In the genomic region with DNA sequence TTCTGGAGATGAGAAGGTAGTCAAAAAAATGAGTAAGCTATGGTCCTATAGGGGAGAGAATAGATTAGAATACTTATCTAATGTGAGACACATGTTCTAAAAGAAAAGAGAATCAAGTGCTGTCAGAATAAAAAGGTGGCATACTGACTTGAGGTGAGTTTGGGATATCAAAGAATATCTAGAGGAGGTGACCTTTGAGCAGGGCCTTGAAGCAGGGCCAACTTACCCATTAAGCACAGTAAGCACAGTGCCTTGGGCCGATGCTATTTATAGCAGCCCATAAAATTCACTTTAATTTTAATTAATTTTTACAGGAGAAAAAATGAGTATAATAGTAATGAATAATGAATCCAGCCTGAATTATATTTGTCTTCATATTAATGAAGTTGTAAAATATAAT, we compare ENCODE assay signal across 20 cellular contexts.
DNase-seq lines count a peak whose midpoint lies in the region; ATAC-seq, FAIRE-seq and TF ChIP-seq lines count a peak whose summit lies in the region.
"Had no signal": no experiment of that assay in that cellular context is flagged by ENCODE, and none has a peak within 500 bp of the region (broad histone marks: within the 10 kb centered on the region; RNA-seq: fewer than 3 reads in every experiment).

No MANE protein-coding gene starts in this region.

- BruUV-seq in HCT116 (replicated peaks; lab: Mats Ljungman, UMichigan) = no TSS peak

- no peak overlapping the region for H3K4me3 Mint-ChIP-seq in stimulated activated memory B cell treated with anti-CD40 and anti-IgM and Interleukin-4, amounts not matched to agents 10 μg/mL and 1 μg/mL and 100 μg/mL, for 72 hours
- no peak overlapping the region for H3K4me3 Mint-ChIP-seq in stimulated activated naive B cell treated with anti-CD40 and anti-IgM and Interleukin-4, amounts not matched to agents 10 μg/mL and 1 μg/mL and 100 μg/mL, for 72 hours
- H3K4me3 Mint-ChIP-seq: B cell; CD4-positive, CD25-positive, alpha-beta regulatory T cell; CD8-positive, alpha-beta T cell had no signal

- TF ChIP-seq RAD21 in HCT116 (IDR thresholded peaks at IDR 0.05; ENCODE audit: low read depth) = no peak

- TF ChIP-seq CTCF in 22Rv1 (IDR thresholded peaks at IDR 0.05) = no peak
- no peak for TF ChIP-seq CTCF in HCT116 (IDR thresholded peaks at IDR 0.05 in 2 of 3, conservative IDR thresholded peaks at IDR 0.05 in 1 of 3; ENCODE audit: borderline replicate concordance in 1 of 3, insufficient read depth in 1 of 3, low read depth in 2 of 3, low read length in 2 of 3)
- no peak for TF ChIP-seq CTCF in psoas muscle (IDR thresholded peaks at IDR 0.05)

- H3K9ac ChIP-seq in HCT116 (ENCODE audit: low read length) = no peak overlapping the region
- H3K9ac ChIP-seq: BLaER1 had no signal

- no peak overlapping the region for H2AFZ ChIP-seq in HCT116 (ENCODE audit: low read depth, low read length, poor library complexity, severe bottlenecking)

- peak; percentile 68 for FAIRE-seq in islet of Langerhans (lab: Jason Lieb, UNC)
- FAIRE-seq: A204.1, G401.6, GM12892, H54 had no signal

- peaks cover 10% of the 10 kb centered on the region for H3K9me3 Mint-ChIP-seq in stimulated activated memory B cell treated with anti-CD40 and anti-IgM and Interleukin-4, amounts not matched to agents 10 μg/mL and 1 μg/mL and 100 μg/mL, for 72 hours
- H3K9me3 Mint-ChIP-seq in stimulated activated naive B cell treated with anti-CD40 and anti-IgM and Interleukin-4, amounts not matched to agents 10 μg/mL and 1 μg/mL and 100 μg/mL, for 72 hours = peaks cover 9% of the 10 kb centered on the region in 2 donors

- H3K27ac ChIP-seq in 22Rv1 (peak overlapping the region; percentile 31), HCT116 (ENCODE audit: low read depth, low read length) (no peak overlapping the region), psoas muscle (no peak overlapping the region)
- H3K27ac ChIP-seq: BLaER1, C4-2B had no signal

- POLR2A ChIA-PET in HCT116 (lab: Charles Lee) = no interaction called here

- RAD21 ChIA-PET in HCT116 (lab: Charles Lee; ENCODE audit: low non-redundant PET in 1 of 2, low total read pairs in 2 of 2, uncharacterized antibody in 2 of 2, unreplicated experiment in 2 of 2) = no interaction called here

- H4K20me1 ChIP-seq in HCT116 (ENCODE audit: insufficient read depth) = no peaks in the 10 kb centered on the region
- H4K20me1 ChIP-seq: BLaER1 had no signal

- WGBS in psoas muscle, 3 donors = 19 to 52% (median 42%) methylated on average over 1 of the region's 1 CpG

- DNase-seq in HCT116 (ENCODE audit: low read depth, low spot score) (no peak), psoas muscle (no peak)
- no peak for DNase-seq in stimulated activated naive B cell treated with anti-CD40 and anti-IgM and Interleukin-4, amounts not matched to agents 10 μg/mL and 1 μg/mL and 100 μg/mL, for 72 hours
- DNase-seq: Caco-2; CD4-positive, CD25-positive, alpha-beta regulatory T cell; CD8-positive, alpha-beta T cell; DMS153; DND-41; GOT3 had no signal

- H3K4me3 ChIP-seq in HCT116 (replicated peaks in 1 of 2; ENCODE audit: low read depth in 1 of 2, low read length in 2 of 2) (no peak overlapping the region), psoas muscle (no peak overlapping the region)
- H3K4me3 ChIP-seq: BLaER1, HAP-1 had no signal

- no peaks in the 10 kb centered on the region; the same call in none of the 2 replicates for H3K79me2 ChIP-seq in HCT116 (ENCODE audit: insufficient read depth, low read length)

- no peaks in the 10 kb centered on the region; a peak in 1 of 4 replicates for H3K9me3 ChIP-seq in HCT116 (ENCODE audit: control insufficient read depth in 1 of 2, insufficient read depth in 1 of 2, low read depth in 1 of 2, low read length in 2 of 2)
- H3K9me3 ChIP-seq in psoas muscle = peaks cover 5% of the 10 kb centered on the region
- H3K9me3 ChIP-seq: HAP-1 had no signal

- H3K27me3 Mint-ChIP-seq in stimulated activated memory B cell treated with anti-CD40 and anti-IgM and Interleukin-4, amounts not matched to agents 10 μg/mL and 1 μg/mL and 100 μg/mL, for 72 hours = no peaks in the 10 kb centered on the region
- no peaks in the 10 kb centered on the region for H3K27me3 Mint-ChIP-seq in stimulated activated naive B cell treated with anti-CD40 and anti-IgM and Interleukin-4, amounts not matched to agents 10 μg/mL and 1 μg/mL and 100 μg/mL, for 72 hours
- H3K27me3 Mint-ChIP-seq: B cell; CD4-positive, CD25-positive, alpha-beta regulatory T cell had no signal

- H3K4me1 ChIP-seq in HCT116 (ENCODE audit: control insufficient read depth in 1 of 2, insufficient read depth in 2 of 2, low read length in 2 of 2) (peaks cover 7 to 9% of the 10 kb centered on the region in 2 experiments; a peak in 3 of 4 replicates), psoas muscle (peaks cover 23% of the 10 kb centered on the region)
- H3K4me1 ChIP-seq: BLaER1 had no signal

- no peak overlapping the region for H3K4me2 ChIP-seq in HCT116 (ENCODE audit: low read length)
- H3K4me2 ChIP-seq: BLaER1 had no signal

- CTCF ChIA-PET in HCT116 (lab: Charles Lee) = no interaction called here

- H3K27ac Mint-ChIP-seq in stimulated activated memory B cell treated with anti-CD40 and anti-IgM and Interleukin-4, amounts not matched to agents 10 μg/mL and 1 μg/mL and 100 μg/mL, for 72 hours = no peak overlapping the region
- no peak overlapping the region for H3K27ac Mint-ChIP-seq in stimulated activated naive B cell treated with anti-CD40 and anti-IgM and Interleukin-4, amounts not matched to agents 10 μg/mL and 1 μg/mL and 100 μg/mL, for 72 hours
- H3K27ac Mint-ChIP-seq: B cell; CD4-positive, CD25-positive, alpha-beta regulatory T cell; CD8-positive, alpha-beta T cell had no signal

- intact Hi-C loops in HCT116 (cut with micrococcal nuclease) (no loop called here), psoas muscle (cut with DNase I) (no loop called here)

- ATAC-seq in HCT116 (no peak), psoas muscle (no peak)
- no peak for ATAC-seq in stimulated activated memory B cell treated with anti-CD40 and anti-IgM and Interleukin-4, amounts not matched to agents 10 μg/mL and 1 μg/mL and 100 μg/mL, for 72 hours
- no peak for ATAC-seq in stimulated activated naive B cell treated with anti-CD40 and anti-IgM and Interleukin-4, amounts not matched to agents 10 μg/mL and 1 μg/mL and 100 μg/mL, for 72 hours (replicated peaks)
- ATAC-seq: CD8-positive, alpha-beta T cell had no signal

- peaks cover 49% of the 10 kb centered on the region for H3K36me3 Mint-ChIP-seq in stimulated activated memory B cell treated with anti-CD40 and anti-IgM and Interleukin-4, amounts not matched to agents 10 μg/mL and 1 μg/mL and 100 μg/mL, for 72 hours
- peaks cover 17 to 32% of the 10 kb centered on the region in 2 donors for H3K36me3 Mint-ChIP-seq in stimulated activated naive B cell treated with anti-CD40 and anti-IgM and Interleukin-4, amounts not matched to agents 10 μg/mL and 1 μg/mL and 100 μg/mL, for 72 hours

- H3K36me3 ChIP-seq in HCT116 (ENCODE audit: control insufficient read depth in 1 of 2, insufficient read depth in 2 of 2, low read length in 2 of 2) (no peaks in the 10 kb centered on the region), psoas muscle (ENCODE audit: insufficient read depth in 1 of 2, low read depth in 1 of 2) (no peaks in the 10 kb centered on the region)
- H3K36me3 ChIP-seq: BLaER1, HAP-1 had no signal

- no peaks in the 10 kb centered on the region for H3K4me1 Mint-ChIP-seq in stimulated activated memory B cell treated with anti-CD40 and anti-IgM and Interleukin-4, amounts not matched to agents 10 μg/mL and 1 μg/mL and 100 μg/mL, for 72 hours
- no peaks in the 10 kb centered on the region for H3K4me1 Mint-ChIP-seq in stimulated activated naive B cell treated with anti-CD40 and anti-IgM and Interleukin-4, amounts not matched to agents 10 μg/mL and 1 μg/mL and 100 μg/mL, for 72 hours

- TF ChIP-seq POLR2A in HCT116 (IDR thresholded peaks at IDR 0.05; ENCODE audit: borderline replicate concordance, extremely low read depth, insufficient read depth, insufficient read length) = no peak

- no peaks in the 10 kb centered on the region for H3K27me3 ChIP-seq in HCT116 (ENCODE audit: insufficient read depth, low read length)
- no peaks in the 10 kb centered on the region for H3K27me3 ChIP-seq in psoas muscle (ENCODE audit: insufficient read depth in 3 of 3, low read length in 2 of 3)
- H3K27me3 ChIP-seq: BLaER1 had no signal

- no peaks in the 10 kb centered on the region for H3K9me2 ChIP-seq in HCT116 (ENCODE audit: insufficient read depth)

TF ChIP-seq in HCT116, 20 proteins besides CTCF, POLR2A, EP300 and RAD21:
- TF ChIP-seq ZFX (IDR thresholded peaks at IDR 0.05) (no peak), FOSL1 (IDR thresholded peaks at IDR 0.05; ENCODE audit: low read depth) (no peak), TCF7L2 (IDR thresholded peaks at IDR 0.05; ENCODE audit: borderline replicate concordance, extremely low read depth, insufficient read depth, insufficient read length) (peak; percentile 67)
